11 cellular contexts compared by ENCODE assay signal in the genomic region with DNA sequence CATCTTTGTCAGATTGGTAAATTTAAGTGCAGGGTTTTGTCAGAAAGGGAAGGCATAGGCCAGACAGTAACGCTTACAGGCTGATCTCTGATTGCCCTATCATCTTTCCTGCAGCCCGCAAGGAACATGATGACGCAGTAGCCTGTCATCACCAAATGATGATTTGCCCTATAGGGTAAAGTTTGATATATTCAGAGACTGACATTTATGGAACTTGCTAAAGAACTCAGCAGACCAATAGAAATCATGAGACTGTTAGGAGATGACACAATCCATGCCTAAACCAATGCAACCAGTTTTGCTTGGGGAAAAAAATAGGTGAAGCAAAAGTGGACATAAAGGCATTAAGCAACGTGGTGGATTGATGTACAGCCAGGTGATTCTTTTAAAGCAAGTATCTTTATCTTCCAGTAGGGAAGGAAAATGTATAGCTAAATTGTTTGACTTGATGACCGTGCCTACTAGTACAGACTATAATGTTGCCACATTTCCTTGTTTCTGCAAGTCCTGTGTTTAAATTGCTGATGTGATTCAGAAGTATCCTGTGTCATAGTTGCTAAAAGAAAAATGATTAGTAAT. TPM values are rescaled to one million over a fixed set of nuclear protein-coding genes. Genes with fewer than 3 reads are reported as not detected.
A peak's percentile ranks its signal among the peaks of the same experiment; 100 is the strongest.
DNase-seq lines count a peak whose midpoint lies in the region; ATAC-seq and TF ChIP-seq lines count a peak whose summit lies in the region.
"Had no signal": no experiment of that assay in that cellular context is flagged by ENCODE, and none has a peak within 500 bp of the region (broad histone marks: within the 10 kb centered on the region; RNA-seq: fewer than 3 reads in every experiment).

No MANE protein-coding gene starts in this region.

- H3K36me3 ChIP-seq in neural progenitor cell: no peaks in the 10 kb centered on the region
- H3K36me3 ChIP-seq: uterus had no signal

- no peak for TF ChIP-seq CTCF in neural progenitor cell (IDR thresholded peaks at IDR 0.05)

- H3K4me3 Mint-ChIP-seq in central memory CD8-positive, alpha-beta T cell: peak overlapping the region; percentile 84
- peak overlapping the region; percentile 92 for H3K4me3 Mint-ChIP-seq in neural progenitor cell

- H3K27ac Mint-ChIP-seq in central memory CD8-positive, alpha-beta T cell (ENCODE audit: low read depth): no peak overlapping the region
- H3K27ac Mint-ChIP-seq in neural progenitor cell: no peak overlapping the region

- no peaks in the 10 kb centered on the region for H3K27me3 Mint-ChIP-seq in central memory CD8-positive, alpha-beta T cell
- H3K27me3 Mint-ChIP-seq in neural progenitor cell (ENCODE audit: insufficient read depth, low read depth): peaks cover 5% of the 10 kb centered on the region

- no peaks in the 10 kb centered on the region for H3K9me3 ChIP-seq in neural progenitor cell (ENCODE audit: low read depth)
- H3K9me3 ChIP-seq: uterus had no signal

- no peak for ATAC-seq in central memory CD8-positive, alpha-beta T cell (replicated peaks; ENCODE audit: extremely low read depth, poor library complexity, severe bottlenecking)
- no peak for ATAC-seq in HG02759 (IDR thresholded peaks at IDR 0.05; ENCODE audit: unreplicated experiment)

- DNase-seq in NOMO-1 treated with DMSO at 0.1 percent for 48 hours (lab: John Stamatoyannopoulos, UW; ENCODE audit: unreplicated experiment) (peak; percentile 81), neural progenitor cell (ENCODE audit: low spot score) (no peak), NCI-H2081 treated with DMSO at 0.1 percent for 48 hours (lab: John Stamatoyannopoulos, UW) (no peak), NCI-H1694 treated with DMSO at 0.1 percent for 48 hours (lab: John Stamatoyannopoulos, UW) (no peak), NCI-H1105 treated with DMSO at 0.1 percent for 48 hours (lab: John Stamatoyannopoulos, UW) (no peak)
- no peak for DNase-seq in central memory CD8-positive, alpha-beta T cell (ENCODE audit: low spot score in 2 of 2)
- DNase-seq: cortex of kidney, uterus had no signal

- H3K4me1 ChIP-seq in neural progenitor cell: peaks cover 13% of the 10 kb centered on the region
- H3K4me1 ChIP-seq: uterus had no signal

- no peaks in the 10 kb centered on the region for H3F3A ChIP-seq in neural progenitor cell (ENCODE audit: low read depth)

- no peak overlapping the region for H3K27ac ChIP-seq in neural progenitor cell
- H3K27ac ChIP-seq: SK-N-MC, uterus had no signal

- no peaks in the 10 kb centered on the region for H3K27me3 ChIP-seq in neural progenitor cell
- H3K27me3 ChIP-seq: uterus had no signal

- no peak overlapping the region for H3K9ac ChIP-seq in neural progenitor cell

- H3K36me3 Mint-ChIP-seq in central memory CD8-positive, alpha-beta T cell (ENCODE audit: insufficient read depth): peaks cover 11% of the 10 kb centered on the region
- peaks cover 23% of the 10 kb centered on the region for H3K36me3 Mint-ChIP-seq in neural progenitor cell

- peaks cover 54% of the 10 kb centered on the region for H4K20me1 ChIP-seq in neural progenitor cell (ENCODE audit: low read depth)

- H3K4me2 ChIP-seq in neural progenitor cell: peak overlapping the region; percentile 89

- peaks cover 71% of the 10 kb centered on the region for H3K79me2 ChIP-seq in neural progenitor cell (ENCODE audit: low read depth)

- H3K4me3 ChIP-seq in GM08714 (ENCODE audit: low read length) (peak overlapping the region; percentile 33), neural progenitor cell (peak overlapping the region; percentile 91)
- H3K4me3 ChIP-seq: uterus had no signal

- no peaks in the 10 kb centered on the region for H3K9me3 Mint-ChIP-seq in central memory CD8-positive, alpha-beta T cell
- H3K9me3 Mint-ChIP-seq in neural progenitor cell: peaks cover 3% of the 10 kb centered on the region

- no peak overlapping the region for H2AFZ ChIP-seq in neural progenitor cell (replicated peaks)

- peaks cover 68% of the 10 kb centered on the region for H3K4me1 Mint-ChIP-seq in central memory CD8-positive, alpha-beta T cell
- peaks cover 21% of the 10 kb centered on the region for H3K4me1 Mint-ChIP-seq in neural progenitor cell

RNA-seq across cellular contexts. Expression of a gene that starts 2.4 kb away (rescaled TPM):
- 23.6 and 33.4 TPM in 2 replicates for total RNA-seq in neural progenitor cell (ENCODE audit: low replicate concordance)
